8 cellular contexts compared by ENCODE assay signal in the genomic region with DNA sequence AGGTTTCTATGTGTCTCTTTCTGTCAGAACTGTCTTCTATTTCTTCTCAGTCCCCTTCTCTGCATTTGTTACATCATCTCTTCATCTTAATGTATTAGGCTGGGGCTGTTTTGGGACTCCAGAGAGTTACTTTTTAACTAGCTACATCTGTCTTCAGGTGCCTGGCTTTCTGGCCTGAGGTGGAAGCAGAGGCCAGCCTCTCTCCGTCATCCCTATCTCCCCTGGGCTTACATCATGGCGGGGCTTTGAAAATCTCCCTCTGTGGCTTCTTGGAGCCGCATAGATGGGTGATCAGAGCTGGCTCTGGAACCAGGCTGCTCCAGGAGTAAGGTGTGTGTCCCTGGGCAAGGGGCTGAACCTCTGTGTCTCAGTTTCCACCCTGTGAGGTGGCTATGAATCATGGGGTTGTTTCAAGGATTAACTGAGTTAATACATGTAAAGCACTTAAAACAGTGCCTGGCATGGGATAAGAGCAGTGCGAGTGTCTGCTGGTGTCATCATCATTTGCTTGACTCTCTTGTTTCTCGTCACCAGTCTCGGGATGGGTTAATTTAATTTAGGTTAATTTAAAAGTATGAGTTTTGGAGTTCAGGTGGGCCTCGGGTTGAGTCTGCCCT. TPM values are rescaled to one million over a fixed set of nuclear protein-coding genes. Genes with fewer than 3 reads are reported as not detected.
DNase-seq lines count a peak whose midpoint lies in the region; ATAC-seq lines count a peak whose summit lies in the region.

No MANE protein-coding gene starts in this region.

- peaks cover 52% of the 10 kb centered on the region for H3K4me1 ChIP-seq in adipocyte (ENCODE audit: control insufficient read depth, insufficient read depth, low read length)
- H3K4me1 ChIP-seq in mesenchymal stem cell (ENCODE audit: control insufficient read depth, insufficient read depth, low read depth, low read length): peaks cover 48% of the 10 kb centered on the region

- no peak overlapping the region for H2BK5ac ChIP-seq in mesenchymal stem cell (ENCODE audit: low read depth, low read length, poor library complexity, severe bottlenecking)

- H3K4me2 ChIP-seq in mesenchymal stem cell (ENCODE audit: low read length, poor library complexity, severe bottlenecking): peak overlapping the region; percentile 35

- H3K4me3 ChIP-seq in adipocyte (ENCODE audit: low read length) (peak overlapping the region; percentile 99), mesenchymal stem cell (ENCODE audit: insufficient read depth in 1 of 2, low read depth in 1 of 2, low read length in 2 of 2) (peak overlapping the region in 1 of 2 experiments; percentile 96)

- peaks cover 2% of the 10 kb centered on the region for H3K79me1 ChIP-seq in mesenchymal stem cell (replicated peaks; ENCODE audit: low read length, poor library complexity, severe bottlenecking)

- no peak overlapping the region for H3K14ac ChIP-seq in mesenchymal stem cell (ENCODE audit: low read length in 2 of 2)

- H2AFZ ChIP-seq in mesenchymal stem cell (ENCODE audit: low read depth, low read length): no peak overlapping the region

- H2BK15ac ChIP-seq in mesenchymal stem cell (ENCODE audit: low read depth, poor library complexity, severe bottlenecking): no peak overlapping the region

- H3K9me3 ChIP-seq in adipocyte (ENCODE audit: control insufficient read depth, low read length) (no peaks in the 10 kb centered on the region), mesenchymal stem cell (ENCODE audit: control insufficient read depth, low read length) (no peaks in the 10 kb centered on the region)

- H3K36me3 ChIP-seq in adipocyte (ENCODE audit: control insufficient read depth, insufficient read depth, low read length, severe bottlenecking): peaks cover 25% of the 10 kb centered on the region
- H3K36me3 ChIP-seq in mesenchymal stem cell (ENCODE audit: control insufficient read depth in 1 of 2, insufficient read depth in 2 of 2, low read depth in 1 of 2, low read length in 2 of 2): peaks cover 50 to 59% of the 10 kb centered on the region in 2 experiments

- no peak overlapping the region for H4K91ac ChIP-seq in mesenchymal stem cell (ENCODE audit: low read length)

- H3K27me3 ChIP-seq in adipocyte (replicated peaks; ENCODE audit: control insufficient read depth, insufficient read depth, low read length) (no peaks in the 10 kb centered on the region), mesenchymal stem cell (ENCODE audit: control insufficient read depth in 1 of 2, insufficient read depth in 1 of 2, low read length in 2 of 2) (no peaks in the 10 kb centered on the region)

- H2BK120ac ChIP-seq in mesenchymal stem cell (ENCODE audit: low read depth, low read length): no peak overlapping the region

- 92% methylated on average over 7 of the region's 7 CpGs for WGBS in mesenchymal stem cell

- peak; percentile 23 for DNase-seq in stimulated activated CD4-positive, alpha-beta T cell treated with anti-CD3 and anti-CD28 coated beads, Interleukin-1b, Interleukin-23, amount 100 ng/mL, for 48 hours
- DNase-seq in stimulated activated CD4-positive, alpha-beta T cell treated with anti-CD3 and anti-CD28 coated beads, Interleukin-12 subunit alpha, Interleukin-12 subunit beta, amount 100 ng/mL, for 4 hours: no peak
- no peak for DNase-seq in adipocyte (ENCODE audit: low read depth)
- DNase-seq in mesenchymal stem cell: no peak
- DNase-seq in NCI-H1417 treated with DMSO at 0.1 percent for 48 hours (lab: John Stamatoyannopoulos, UW): no peak
- DNase-seq in NCI-H187 (lab: John Stamatoyannopoulos, UW): no peak

- H3K4ac ChIP-seq in mesenchymal stem cell (ENCODE audit: low read depth in 1 of 2, low read length in 2 of 2): no peak overlapping the region

- no peak overlapping the region for H3K27ac ChIP-seq in mesenchymal stem cell (ENCODE audit: low read length, poor library complexity, severe bottlenecking)

- no peak overlapping the region for H3K18ac ChIP-seq in mesenchymal stem cell (ENCODE audit: low read depth in 1 of 2, low read length in 2 of 2)

- H3K9ac ChIP-seq in adipocyte (ENCODE audit: low read length) (peak overlapping the region; percentile 99), mesenchymal stem cell (ENCODE audit: low read length) (peak overlapping the region; percentile 97)

- H3K23ac ChIP-seq in mesenchymal stem cell (ENCODE audit: low read length in 2 of 2): peak overlapping the region in 1 of 2 experiments; percentile 10

- peak overlapping the region; percentile 20 for H4K8ac ChIP-seq in mesenchymal stem cell (ENCODE audit: low read length)

- no peak for ATAC-seq in HG02610 (IDR thresholded peaks at IDR 0.05; ENCODE audit: unreplicated experiment)
- no peak for ATAC-seq in GM18870 (IDR thresholded peaks at IDR 0.05; ENCODE audit: unreplicated experiment)

- H2BK12ac ChIP-seq in mesenchymal stem cell (ENCODE audit: low read length in 2 of 2): no peak overlapping the region

- peak overlapping the region; percentile 21 for H2AK5ac ChIP-seq in mesenchymal stem cell (ENCODE audit: low read length, severe bottlenecking)

RNA-seq across cellular contexts. Expression of gene EPN1, which starts 2.0 kb away (rescaled TPM):
- polyA plus RNA-seq in mesenchymal stem cell (2013, experiment 1 of 2): 111 TPM
- polyA plus RNA-seq in mesenchymal stem cell (2013, experiment 2 of 2): 108 TPM

RNA-seq across cellular contexts. Expression of gene U2AF2, which starts 22.2 kb away (rescaled TPM):
- polyA plus RNA-seq in mesenchymal stem cell (2013, experiment 1 of 2): 90.3 TPM
- polyA plus RNA-seq in mesenchymal stem cell (2013, experiment 2 of 2): 82.6 TPM

RNA-seq across cellular contexts. Expression of gene CCDC106, which starts 29.0 kb away (rescaled TPM):
- polyA plus RNA-seq in mesenchymal stem cell (2013, experiment 1 of 2): 19.4 TPM
- polyA plus RNA-seq in mesenchymal stem cell (2013, experiment 2 of 2): 19.0 TPM

RNA-seq across cellular contexts. Expression of gene ZNF581, which starts 33.5 kb away (rescaled TPM):
- 30.2 TPM for polyA plus RNA-seq in mesenchymal stem cell (2013, experiment 1 of 2)
- 31.9 TPM for polyA plus RNA-seq in mesenchymal stem cell (2013, experiment 2 of 2)

RNA-seq across cellular contexts. Expression of gene ZNF580, which starts 36.2 kb away (rescaled TPM):
- polyA plus RNA-seq in mesenchymal stem cell (2013, experiment 1 of 2): 46.7 TPM
- polyA plus RNA-seq in mesenchymal stem cell (2013, experiment 2 of 2): 48.6 TPM
